ENCODE assay signal across 1 cellular context in genomic region chr11:44133335-44133946, GRCh38.
TF ChIP-seq lines count a peak whose summit lies in the region.

No MANE protein-coding gene starts in this region.

TF ChIP-seq in K562, 482 proteins besides CTCF, POLR2A, EP300 and RAD21 (continued from another document):
- TF ChIP-seq CHAMP1 (IDR thresholded peaks at IDR 0.05) = 0 out of 2 replicates have a peak, but pooled peaks have one; percentile 33
- TF ChIP-seq E2F6 (IDR thresholded peaks at IDR 0.05; ENCODE audit: borderline replicate concordance in 1 of 2, extremely low read depth in 1 of 2, insufficient read depth in 1 of 2, insufficient read length in 1 of 2, low read depth in 1 of 2, low read length in 1 of 2, poor library complexity in 1 of 2, severe bottlenecking in 1 of 2) = no peak
- TF ChIP-seq CEBPB (tag; IDR thresholded peaks at IDR 0.05) = no peak
- TF ChIP-seq ZNF707 (CRISPR knock-in tag; conservative IDR thresholded peaks at IDR 0.05) = no peak
